ENCODE assay signal across 18 cellular contexts in genomic region chrX:46882266-46882665, GRCh38.
"Had no signal": no experiment of that assay in that cellular context is flagged by ENCODE, and none has a peak within 500 bp of the region (broad histone marks: within the 10 kb centered on the region; RNA-seq: fewer than 3 reads in every experiment).

No MANE protein-coding gene starts in this region.

- H3K4me1 ChIP-seq: sigmoid colon had no signal

- H3K27me3 ChIP-seq: brain microvascular endothelial cell, hepatocyte, ovary, sigmoid colon had no signal

- H3K27ac Mint-ChIP-seq: activated naive CD8-positive, alpha-beta T cell treated with anti-CD3 and anti-CD28 coated beads for 36 hours; dendritic cell treated with granulocyte-macrophage colony-stimulating factor and Interleukin-4, amounts not matched to agents 40 ng/mL and 50 ng/mL, for 4 days; memory B cell; nephron had no signal

- H3K9me3 ChIP-seq: ovary, sigmoid colon had no signal

- H3K4me3 Mint-ChIP-seq: activated naive CD8-positive, alpha-beta T cell treated with anti-CD3 and anti-CD28 coated beads for 36 hours; activated T-cell treated with anti-CD3 and anti-CD28 coated beads, Interleukin-2, amount 50 U/mL, for 4 hours; dendritic cell treated with granulocyte-macrophage colony-stimulating factor and Interleukin-4, amounts not matched to agents 40 ng/mL and 50 ng/mL, for 4 days; memory B cell; nephron had no signal

- DNase-seq: activated CD4-positive, alpha-beta T cell treated with anti-CD3 and anti-CD28 coated beads, Interleukin-2, amount 50 U/mL, for 48 hours; activated gamma-delta T cell treated with Interleukin-2 at 50 U/mL for 16 hours; activated naive CD8-positive, alpha-beta T cell treated with anti-CD3 and anti-CD28 coated beads for 36 hours; activated T-cell treated with anti-CD3 and anti-CD28 coated beads, Interleukin-2, amount 50 U/mL, for 4 hours; brain microvascular endothelial cell; erythroblast; ovary; sigmoid colon; stimulated activated CD4-positive, alpha-beta T cell treated with anti-CD3 and anti-CD28 coated beads, Interleukin-2, amount 100 ng/mL, for 24 hours; stimulated activated naive CD4-positive, alpha-beta T cell treated with Interleukin-2 at 50 U/mL for 16 hours; T-helper 2 cell; trophoblast cell had no signal

- H3K27me3 Mint-ChIP-seq: activated naive CD8-positive, alpha-beta T cell treated with anti-CD3 and anti-CD28 coated beads for 36 hours; dendritic cell treated with granulocyte-macrophage colony-stimulating factor and Interleukin-4, amounts not matched to agents 40 ng/mL and 50 ng/mL, for 4 days; memory B cell had no signal

- H3K4me3 ChIP-seq: hepatocyte, ovary, sigmoid colon had no signal

- ATAC-seq: activated CD4-positive, CD25-positive, alpha-beta regulatory T cell treated with anti-CD3 and anti-CD28 coated beads, Interleukin-2, amount 50 U/mL, for 24 hours; activated T-cell treated with anti-CD3 and anti-CD28 coated beads, Interleukin-2, amount 50 U/mL, for 4 hours; left lobe of liver had no signal

- H3K36me3 ChIP-seq: ovary, sigmoid colon had no signal

- H3K9me3 Mint-ChIP-seq: activated naive CD8-positive, alpha-beta T cell treated with anti-CD3 and anti-CD28 coated beads for 36 hours; activated T-cell treated with anti-CD3 and anti-CD28 coated beads, Interleukin-2, amount 50 U/mL, for 4 hours; dendritic cell treated with granulocyte-macrophage colony-stimulating factor and Interleukin-4, amounts not matched to agents 40 ng/mL and 50 ng/mL, for 4 days; memory B cell had no signal

- H3K4me1 Mint-ChIP-seq: activated naive CD8-positive, alpha-beta T cell treated with anti-CD3 and anti-CD28 coated beads for 36 hours; memory B cell; nephron had no signal
